ENCODE assay signal across 8 cellular contexts in genomic region chr3:160400048-160400630, GRCh38.
DNase-seq lines count a peak whose midpoint lies in the region; ATAC-seq and TF ChIP-seq lines count a peak whose summit lies in the region.

No MANE protein-coding gene starts in this region.

- H3K4me3 ChIP-seq in cardiac fibroblast (replicated peaks in 1 of 2; ENCODE audit: low read depth in 2 of 2, low read length in 2 of 2), result peak overlapping the region; percentile 61 to 89

- DNase-seq in AG08395 (ENCODE audit: low spot score) (peak; percentile 9), T follicular helper cell (ENCODE audit: low read depth) (peak; percentile 10), cardiac fibroblast (ENCODE audit: low read depth in 2 of 2) (peak; percentile 62 to 79), iris pigment epithelial cell (ENCODE audit: low read depth) (peak; percentile 73)
- DNase-seq in stimulated activated CD4-positive, alpha-beta T cell treated with anti-CD3 and anti-CD28 coated beads, Interleukin-12 subunit alpha, Interleukin-12 subunit beta, amount 100 ng/mL, for 24 hours (ENCODE audit: low read depth in 2 of 2), result peak; percentile 12 to 18

- ATAC-seq in GM18867 (IDR thresholded peaks at IDR 0.05; ENCODE audit: unreplicated experiment), result peak; percentile 14
- ATAC-seq in HG03354 (IDR thresholded peaks at IDR 0.05; ENCODE audit: poor library complexity, severe bottlenecking, unreplicated experiment), result peak; percentile 13
- ATAC-seq in GM21786 (IDR thresholded peaks at IDR 0.05; ENCODE audit: unreplicated experiment), result no peak

- TF ChIP-seq CTCF in cardiac fibroblast (IDR thresholded peaks at IDR 0.05; ENCODE audit: low read depth, low read length), result no peak

Comparison
In these comparisons a context has a peak if more than half of its experiments do, and no peak if none do; other contexts are left out.
1. DNase-seq: peak in every context shown above with its lines; median percentile 73 in iris pigment epithelial cell; 70 in cardiac fibroblast; 15 in stimulated activated CD4-positive, alpha-beta T cell treated with anti-CD3 and anti-CD28 coated beads, Interleukin-12 subunit alpha, Interleukin-12 subunit beta, amount 100 ng/mL, for 24 hours; 10 in T follicular helper cell; 9 in AG08395.